21 cellular contexts compared by ENCODE assay signal in genomic region chr7:31095286-31096197, GRCh38. TPM values are rescaled to one million over a fixed set of nuclear protein-coding genes. Genes with fewer than 3 reads are reported as not detected.
"Had no signal": no experiment of that assay in that cellular context is flagged by ENCODE, and none has a peak within 500 bp of the region (broad histone marks: within the 10 kb centered on the region; RNA-seq: fewer than 3 reads in every experiment).

No MANE protein-coding gene starts in this region.

- H3K4me3 ChIP-seq: heart left ventricle, lower lobe of right lung, ovary, psoas muscle, right atrium auricular region had no signal

- DNase-seq: activated CD4-positive, alpha-beta T cell treated with anti-CD3 and anti-CD28 coated beads for 4 hours; activated CD4-positive, alpha-beta T cell treated with anti-CD3 and anti-CD28 coated beads, Interleukin-2, amount 50 U/mL, for 48 hours; activated gamma-delta T cell; activated naive CD4-positive, alpha-beta T cell treated with anti-CD3 and anti-CD28 coated beads, Interleukin-2, amount 50 U/mL, for 16 hours; activated naive CD8-positive, alpha-beta T cell treated with anti-CD3 and anti-CD28 coated beads, Interleukin-2, amount 50 U/mL, for 24 hours; activated T-cell treated with anti-CD3 and anti-CD28 coated beads, Interleukin-2, amount 50 U/mL, for 72 hours; lower lobe of right lung; mesendoderm; naive B cell; psoas muscle; stimulated activated CD4-positive, alpha-beta T cell treated with anti-CD3 and anti-CD28 coated beads, Interleukin-2, amount 100 ng/mL, for 24 hours; T-helper 9 cell had no signal

- H3K27me3 Mint-ChIP-seq: activated naive CD8-positive, alpha-beta T cell treated with anti-CD3 and anti-CD28 coated beads, Interleukin-2, amount 50 U/mL, for 24 hours had no signal

- H3K4me3 Mint-ChIP-seq: activated naive CD8-positive, alpha-beta T cell treated with anti-CD3 and anti-CD28 coated beads, Interleukin-2, amount 50 U/mL, for 24 hours; activated T-cell treated with anti-CD3 and anti-CD28 coated beads, Interleukin-2, amount 50 U/mL, for 72 hours; stimulated activated memory B cell treated with anti-CD40 and anti-IgM and Interleukin-4, amounts not matched to agents 10 μg/mL and 1 μg/mL and 100 μg/mL, for 72 hours; WTC11 had no signal

- ATAC-seq: activated naive CD8-positive, alpha-beta T cell treated with anti-CD3 and anti-CD28 coated beads, Interleukin-2, amount 50 U/mL, for 24 hours; activated T-cell treated with anti-CD3 and anti-CD28 coated beads, Interleukin-2, amount 50 U/mL, for 72 hours; lower lobe of right lung; psoas muscle; stimulated activated memory B cell treated with anti-CD40 and anti-IgM and Interleukin-4, amounts not matched to agents 10 μg/mL and 1 μg/mL and 100 μg/mL, for 72 hours; WTC11 had no signal

- H3K36me3 ChIP-seq: heart left ventricle, lower lobe of right lung, ovary, right atrium auricular region had no signal

- H3K36me3 Mint-ChIP-seq: naive B cell; stimulated activated memory B cell treated with anti-CD40 and anti-IgM and Interleukin-4, amounts not matched to agents 10 μg/mL and 1 μg/mL and 100 μg/mL, for 72 hours had no signal

- H3K9me3 ChIP-seq: heart left ventricle, lower lobe of right lung, ovary, psoas muscle, right atrium auricular region had no signal

- H3K27ac ChIP-seq: heart left ventricle, lower lobe of right lung, ovary, psoas muscle, right atrium auricular region had no signal

- H3K9me3 Mint-ChIP-seq: activated naive CD8-positive, alpha-beta T cell treated with anti-CD3 and anti-CD28 coated beads, Interleukin-2, amount 50 U/mL, for 24 hours; activated T-cell treated with anti-CD3 and anti-CD28 coated beads, Interleukin-2, amount 50 U/mL, for 72 hours; stimulated activated memory B cell treated with anti-CD40 and anti-IgM and Interleukin-4, amounts not matched to agents 10 μg/mL and 1 μg/mL and 100 μg/mL, for 72 hours; WTC11 had no signal

- H3K27ac Mint-ChIP-seq: activated naive CD8-positive, alpha-beta T cell treated with anti-CD3 and anti-CD28 coated beads, Interleukin-2, amount 50 U/mL, for 24 hours; activated T-cell treated with anti-CD3 and anti-CD28 coated beads, Interleukin-2, amount 50 U/mL, for 72 hours; naive B cell; stimulated activated memory B cell treated with anti-CD40 and anti-IgM and Interleukin-4, amounts not matched to agents 10 μg/mL and 1 μg/mL and 100 μg/mL, for 72 hours; WTC11 had no signal

- H3K27me3 ChIP-seq: ovary, right atrium auricular region had no signal

- H3K4me1 ChIP-seq: heart left ventricle, lower lobe of right lung, psoas muscle, right atrium auricular region had no signal

- H3K4me1 Mint-ChIP-seq: activated naive CD8-positive, alpha-beta T cell treated with anti-CD3 and anti-CD28 coated beads, Interleukin-2, amount 50 U/mL, for 24 hours; naive B cell; stimulated activated memory B cell treated with anti-CD40 and anti-IgM and Interleukin-4, amounts not matched to agents 10 μg/mL and 1 μg/mL and 100 μg/mL, for 72 hours had no signal

RNA-seq across cellular contexts. Expression of gene ADCYAP1R1, which starts 43.4 kb away (rescaled TPM):
- total RNA-seq: epithelial cell of proximal tubule; fibroblast of villous mesenchyme; T-helper 1 cell treated with Interleukin-12 subunit alpha and Interleukin-12 subunit beta and Interleukin-4 antibody, amounts not matched to agents 30 ng/mL and 1 ng/mL, for 36 hours had no signal
- polyA plus RNA-seq: keratinocyte had no signal
